Comparison of ENCODE assay signal across 10 cellular contexts in the genomic region with DNA sequence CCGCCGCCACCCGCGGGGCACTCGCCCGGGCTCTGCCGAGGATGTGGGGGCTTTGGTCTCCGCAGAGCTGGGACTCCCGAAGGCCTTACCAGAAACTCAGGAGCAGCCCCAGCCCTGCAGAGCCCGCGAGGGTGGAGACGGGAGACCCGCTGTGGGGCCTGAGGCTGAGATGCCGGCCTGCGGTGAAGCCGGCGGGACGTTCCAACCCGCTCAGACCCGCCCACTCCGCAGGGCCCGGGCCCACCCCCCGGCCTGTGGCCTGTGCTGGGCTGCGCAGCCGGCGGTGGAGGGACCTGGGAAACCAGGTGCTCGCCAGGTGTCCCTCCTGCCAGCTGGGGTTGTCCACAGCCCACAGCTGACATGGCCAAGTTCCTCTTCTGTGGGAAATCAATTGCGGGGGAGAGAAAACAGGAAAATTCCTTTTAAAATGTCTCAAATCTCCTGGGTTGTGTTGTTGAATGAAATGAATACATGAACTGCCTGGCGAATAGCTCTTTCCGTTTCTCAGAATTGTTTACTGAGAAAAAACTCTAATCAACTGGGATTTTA. TPM values are rescaled to one million over a fixed set of nuclear protein-coding genes. Genes with fewer than 3 reads are reported as not detected.
DNase-seq lines count a peak whose midpoint lies in the region; ATAC-seq and TF ChIP-seq lines count a peak whose summit lies in the region.
"Had no signal": no experiment of that assay in that cellular context is flagged by ENCODE, and none has a peak within 500 bp of the region (broad histone marks: within the 10 kb centered on the region; RNA-seq: fewer than 3 reads in every experiment).

No MANE protein-coding gene starts in this region.

- ATAC-seq in left ventricle myocardium superior: peak; percentile 94
- no peak for ATAC-seq in PC-3
- ATAC-seq in GM18511 (IDR thresholded peaks at IDR 0.05; ENCODE audit: unreplicated experiment): no peak

- TF ChIP-seq CTCF in ascending aorta (IDR thresholded peaks at IDR 0.05): no peak
- no peak for TF ChIP-seq CTCF in neural crest cell (conservative IDR thresholded peaks at IDR 0.05)
- TF ChIP-seq CTCF in PC-3 (conservative IDR thresholded peaks at IDR 0.05; ENCODE audit: low read depth, low read length): no peak

- 9% methylated on average over 30 of the region's 30 CpGs for WGBS in urinary bladder

- H3K27me3 Mint-ChIP-seq in neural crest cell (ENCODE audit: low read depth): peaks cover 39% of the 10 kb centered on the region

- H3K27ac ChIP-seq in ascending aorta: peak overlapping the region; percentile 19 to 27
- no peak overlapping the region for H3K27ac ChIP-seq in urinary bladder (ENCODE audit: low read depth)
- H3K27ac ChIP-seq in PC-3 (ENCODE audit: low read length): no peak overlapping the region

- H3K4me2 ChIP-seq in PC-3 (ENCODE audit: low read length): no peak overlapping the region

- H3K27me3 ChIP-seq in ascending aorta (no peaks in the 10 kb centered on the region), PC-3 (ENCODE audit: low read length) (0 out of 2 replicates have a peak, but pooled peaks cover 5% of the 10 kb centered on the region)

- POLR2A ChIA-PET in PC-3 (lab: Charles Lee; ENCODE audit: unreplicated experiment): no interaction called here

- peak overlapping the region; percentile 34 to 66 for H3K4me3 ChIP-seq in ascending aorta
- peak overlapping the region; percentile 20 for H3K4me3 ChIP-seq in urinary bladder (ENCODE audit: low read depth, low read length)
- H3K4me3 ChIP-seq in PC-3 (ENCODE audit: low read length): no peak overlapping the region

- peak overlapping the region; percentile 64 for H3K4me3 Mint-ChIP-seq in neural crest cell

- no peaks in the 10 kb centered on the region for H3K4me1 Mint-ChIP-seq in neural crest cell

- no peak overlapping the region for H3K27ac Mint-ChIP-seq in neural crest cell (ENCODE audit: unreplicated experiment)

- H3F3A ChIP-seq in PC-3 (ENCODE audit: low read length, unreplicated experiment): no peaks in the 10 kb centered on the region

- no peaks in the 10 kb centered on the region for H3K36me3 Mint-ChIP-seq in neural crest cell (ENCODE audit: low read depth)

- DNase-seq in ascending aorta (ENCODE audit: low spot score in 2 of 2) (no peak), left ventricle myocardium superior (peak; percentile 80), neural crest cell (ENCODE audit: low read depth, low spot score) (peak; percentile 30), PC-3 (no peak)
- DNase-seq in activated effector memory CD4-positive, alpha-beta T cell treated with anti-CD3 and anti-CD28 coated beads, Interleukin-2, amount 50 U/mL, for 16 hours: no peak
- DNase-seq: activated CD8-positive, alpha-beta memory T cell treated with anti-CD3 and anti-CD28 coated beads, Interleukin-2, amount 50 U/mL, for 48 hours; T-helper 1 cell had no signal

- no peaks in the 10 kb centered on the region for H3K9me3 ChIP-seq in ascending aorta
- H3K9me3 ChIP-seq in PC-3 (ENCODE audit: low read length): no peaks in the 10 kb centered on the region

- no peaks in the 10 kb centered on the region for H4K20me1 ChIP-seq in PC-3 (ENCODE audit: low read length)

- intact Hi-C loops in ascending aorta (cut with DNase I): no loop called here
- intact Hi-C loops in left ventricle myocardium superior (cut with micrococcal nuclease): no loop called here
- intact Hi-C loops in PC-3 (cut with micrococcal nuclease): no loop called here

- H3K4me1 ChIP-seq in ascending aorta (peaks cover 0 to 4% of the 10 kb centered on the region in 2 donors), urinary bladder (ENCODE audit: insufficient read depth) (no peaks in the 10 kb centered on the region), PC-3 (ENCODE audit: insufficient read depth, low read length) (peaks cover 11% of the 10 kb centered on the region)

- H3K36me3 ChIP-seq in ascending aorta (no peaks in the 10 kb centered on the region), urinary bladder (ENCODE audit: insufficient read depth) (no peaks in the 10 kb centered on the region), PC-3 (ENCODE audit: low read depth, low read length) (no peaks in the 10 kb centered on the region)

- no peaks in the 10 kb centered on the region for H3K9me3 Mint-ChIP-seq in neural crest cell

- no peak overlapping the region for H2AFZ ChIP-seq in PC-3 (ENCODE audit: low read length)

- CTCF ChIA-PET in PC-3 (lab: Charles Lee): no interaction called here

- H3K79me2 ChIP-seq in PC-3 (ENCODE audit: low read length): no peaks in the 10 kb centered on the region

- no peak overlapping the region for H3K9ac ChIP-seq in PC-3 (ENCODE audit: low read length)

- no peaks in the 10 kb centered on the region for H3K9me2 ChIP-seq in PC-3 (replicated peaks; ENCODE audit: low read length)

- BruUV-seq in PC-3 (replicated peaks; lab: Mats Ljungman, UMichigan): no TSS peak

RNA-seq across cellular contexts. Expression of a gene that starts 48.9 kb away (rescaled TPM):
- total RNA-seq in ascending aorta (not detected), left ventricle myocardium superior (19.6 TPM), neural crest cell (0.28 and 0.77 TPM in 2 replicates), urinary bladder (not detected), PC-3 (2014; rRNA removed) (0.46 TPM in 1 of 2 replicates, not detected in the other)
- polyA plus RNA-seq in urinary bladder: not detected
- total RNA-seq: mononuclear cell had no signal

Comparison
In these comparisons a context has a peak if more than half of its experiments do, and no peak if none do; other contexts are left out.
1. DNase-seq: peak in left ventricle myocardium superior (single experiment) and neural crest cell (single experiment); none in ascending aorta (0 of 2), PC-3 (single experiment) and activated effector memory CD4-positive, alpha-beta T cell treated with anti-CD3 and anti-CD28 coated beads, Interleukin-2, amount 50 U/mL, for 16 hours (single experiment).
2. H3K27ac ChIP-seq: peak in ascending aorta (2 of 2); none in urinary bladder (single experiment) and PC-3 (single experiment).
3. RNA of a gene that starts 48.9 kb away (total RNA-seq): 19.6 TPM in left ventricle myocardium superior (single experiment); 0.28 to 0.77 TPM in neural crest cell, not detected in urinary bladder (single experiment), not detected in ascending aorta (single experiment) and 0.46 TPM in PC-3; every median in the first group is over 10 times any median in the second.